In genomic region chr2:224933416-224933815, GRCh38 we compare ENCODE assay signal across 17 cellular contexts.
DNase-seq lines count a peak whose midpoint lies in the region; ATAC-seq, FAIRE-seq and TF ChIP-seq lines count a peak whose summit lies in the region.
"Had no signal": no experiment of that assay in that cellular context is flagged by ENCODE, and none has a peak within 500 bp of the region (broad histone marks: within the 10 kb centered on the region; RNA-seq: fewer than 3 reads in every experiment).

No MANE protein-coding gene starts in this region.

- CTCF ChIA-PET in activated CD8-positive, alpha-beta T cell treated with anti-CD3 and anti-CD28 coated beads, Interleukin-2, amount 10 ng/mL, durations not matched to agents 7 days and 5 days (lab: Charles Lee), result interaction anchor here (0.6 to 9.0 kb wide), 7 partner anchors 10 to 190 kb away, joined by 3 to 137 read pairs (median 4); no protein-coding TSS in a partner anchor
- CTCF ChIA-PET in RWPE1 (lab: Yijun Ruan, JAX), result interaction anchor here (0.6 kb wide), 2 partner anchors 727 to 1686 kb away, joined by 3 to 5 read pairs; no protein-coding TSS in a partner anchor

- intact Hi-C loops in CD14-positive monocyte (cut with micrococcal nuclease), result no loop called here

- peaks cover 69% of the 10 kb centered on the region for H3K4me1 Mint-ChIP-seq in CD14-positive monocyte
- peaks cover 94% of the 10 kb centered on the region for H3K4me1 Mint-ChIP-seq in activated CD8-positive, alpha-beta T cell treated with anti-CD3 and anti-CD28 coated beads, Interleukin-2, amount 10 ng/mL, durations not matched to agents 7 days and 5 days (ENCODE audit: low read depth)
- peaks cover 64 to 79% (median 75%) of the 10 kb centered on the region in 3 donors for H3K4me1 Mint-ChIP-seq in naive B cell

- H3K27me3 Mint-ChIP-seq in CD14-positive monocyte (ENCODE audit: low read depth in 3 of 3) (no peaks in the 10 kb centered on the region), naive B cell (no peaks in the 10 kb centered on the region)
- no peaks in the 10 kb centered on the region for H3K27me3 Mint-ChIP-seq in activated CD8-positive, alpha-beta T cell treated with anti-CD3 and anti-CD28 coated beads, Interleukin-2, amount 10 ng/mL, durations not matched to agents 7 days and 5 days (ENCODE audit: low read depth)

- H3K4me3 Mint-ChIP-seq in CD14-positive monocyte (no peak overlapping the region), naive B cell (no peak overlapping the region)
- peak overlapping the region; percentile 26 for H3K4me3 Mint-ChIP-seq in activated CD8-positive, alpha-beta T cell treated with anti-CD3 and anti-CD28 coated beads, Interleukin-2, amount 10 ng/mL, durations not matched to agents 7 days and 5 days

- peak; percentile 62 for FAIRE-seq in GM12892 (lab: Jason Lieb, UNC)
- FAIRE-seq: G401.6 had no signal

- POLR2A ChIA-PET in activated CD8-positive, alpha-beta T cell treated with anti-CD3 and anti-CD28 coated beads, Interleukin-2, amount 10 ng/mL, durations not matched to agents 7 days and 5 days (lab: Charles Lee), result interaction anchor here (1.1 to 2.0 kb wide), 5 partner anchors 11 to 108 kb away, joined by 4 to 38 read pairs (median 6); partner anchors contain the start of gene DOCK10
- POLR2A ChIA-PET in RWPE1 (lab: Yijun Ruan, JAX; ENCODE audit: low non-redundant PET), result no interaction called here

- no peak overlapping the region for H3K27ac ChIP-seq in RWPE1
- H3K27ac ChIP-seq: colonic mucosa had no signal

- no peaks in the 10 kb centered on the region for H3K9me3 Mint-ChIP-seq in CD14-positive monocyte
- H3K9me3 Mint-ChIP-seq in activated CD8-positive, alpha-beta T cell treated with anti-CD3 and anti-CD28 coated beads, Interleukin-2, amount 10 ng/mL, durations not matched to agents 7 days and 5 days (ENCODE audit: insufficient read depth), result no peaks in the 10 kb centered on the region
- H3K9me3 Mint-ChIP-seq in naive B cell, result no peaks in the 10 kb centered on the region

- no peak for TF ChIP-seq POLR2A in GM12892 (IDR thresholded peaks at IDR 0.05; ENCODE audit: low read depth, low read length)

- H3K36me3 Mint-ChIP-seq in CD14-positive monocyte (peaks cover 24 to 34% of the 10 kb centered on the region in 2 donors), naive B cell (peaks cover 0 to 12% of the 10 kb centered on the region in 2 donors)
- peaks cover 90% of the 10 kb centered on the region for H3K36me3 Mint-ChIP-seq in activated CD8-positive, alpha-beta T cell treated with anti-CD3 and anti-CD28 coated beads, Interleukin-2, amount 10 ng/mL, durations not matched to agents 7 days and 5 days (ENCODE audit: low read depth)

- H3K27ac Mint-ChIP-seq in CD14-positive monocyte (peak overlapping the region in 4 of 7 donors; percentile 1 to 91 (median 16)), naive B cell (peak overlapping the region in 4 of 6 donors; percentile 6 to 88 (median 26))
- H3K27ac Mint-ChIP-seq in activated CD8-positive, alpha-beta T cell treated with anti-CD3 and anti-CD28 coated beads, Interleukin-2, amount 10 ng/mL, durations not matched to agents 7 days and 5 days, result peak overlapping the region; percentile 76

- no peak for TF ChIP-seq CTCF in CD14-positive monocyte (IDR thresholded peaks at IDR 0.05)
- no peak for TF ChIP-seq CTCF in RWPE1 (conservative IDR thresholded peaks at IDR 0.05; ENCODE audit: low read depth)

- no peak for DNase-seq in CD14-positive monocyte (ENCODE audit: low spot score)
- no peak for DNase-seq in GM12892 (ENCODE audit: insufficient read length)
- no peak for DNase-seq in activated CD8-positive, alpha-beta T cell treated with anti-CD3 and anti-CD28 coated beads, Interleukin-2, amount 10 ng/mL, durations not matched to agents 7 days and 5 days
- no peak for DNase-seq in naive B cell
- DNase-seq in RWPE1 (ENCODE audit: low spot score), result no peak
- no peak for DNase-seq in hypothalamus (lab: John Stamatoyannopoulos, UW)
- DNase-seq in NCI-H1694 (lab: John Stamatoyannopoulos, UW), result no peak
- DNase-seq: activated CD4-positive, CD25-positive, alpha-beta regulatory T cell; Calu3; colonic mucosa; foreskin fibroblast; MM.1S; NCI-H187 treated with DMSO at 0.1 percent for 48 hours; NCI-H510A; retina; Right ventricle myocardium superior had no signal

- ATAC-seq in activated CD8-positive, alpha-beta T cell treated with anti-CD3 and anti-CD28 coated beads, Interleukin-2, amount 10 ng/mL, durations not matched to agents 7 days and 5 days, result peak; percentile 31
- no peak for ATAC-seq in naive B cell (ENCODE audit: low read depth in 2 of 2)

Comparison
In these comparisons a context has a peak if more than half of its experiments do, and no peak if none do; other contexts are left out.
1. H3K27ac Mint-ChIP-seq: peak in every context shown above with its lines; median percentile 76 in activated CD8-positive, alpha-beta T cell treated with anti-CD3 and anti-CD28 coated beads, Interleukin-2, amount 10 ng/mL, durations not matched to agents 7 days and 5 days; 26 in naive B cell; 16 in CD14-positive monocyte.